Comparison of ENCODE assay signal across 22 cellular contexts in the genomic region with DNA sequence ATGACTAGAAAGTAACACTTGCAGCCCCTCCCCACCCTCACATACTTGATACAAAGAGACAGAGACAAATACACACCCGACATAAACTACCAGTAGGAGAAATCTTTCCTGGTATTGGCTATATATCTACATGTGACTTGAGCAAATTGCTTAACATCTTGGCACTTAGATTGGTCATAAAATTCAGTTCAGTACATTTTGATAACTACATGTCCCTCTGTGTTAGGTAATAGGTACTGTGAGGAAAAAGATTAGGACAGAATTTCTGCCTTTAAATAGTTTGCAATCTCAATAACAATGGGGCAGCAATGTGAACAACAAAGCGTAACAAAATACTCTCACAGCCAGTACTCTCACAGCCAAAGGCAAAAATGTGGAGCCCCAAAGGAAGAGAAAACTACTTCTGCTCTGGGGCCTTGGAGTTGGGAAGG.
"Had no signal": no experiment of that assay in that cellular context is flagged by ENCODE, and none has a peak within 500 bp of the region (broad histone marks: within the 10 kb centered on the region; RNA-seq: fewer than 3 reads in every experiment).

No MANE protein-coding gene starts in this region.

- ATAC-seq: activated CD8-positive, alpha-beta memory T cell treated with anti-CD3 and anti-CD28 coated beads, Interleukin-2, amount 10 ng/mL, durations not matched to agents 7 days and 5 days; body of pancreas; effector memory CD8-positive, alpha-beta T cell; heart right ventricle; T-cell had no signal

- H3K9me3 ChIP-seq: body of pancreas, esophagus squamous epithelium, neutrophil, tibial nerve had no signal

- H3K27ac ChIP-seq: body of pancreas, esophagus squamous epithelium, heart right ventricle, left ventricle myocardium inferior, neutrophil, parathyroid adenoma, tibial nerve had no signal

- H3K4me3 ChIP-seq: body of pancreas, esophagus squamous epithelium, heart right ventricle, left ventricle myocardium inferior, tibial nerve had no signal

- H2AFZ ChIP-seq: parathyroid adenoma had no signal

- H3K4me3 Mint-ChIP-seq: activated B cell treated with CpG ODN at 0.5 μM for 24 hours; activated CD4-positive, alpha-beta memory T cell treated with anti-CD3 and anti-CD28 coated beads, Interleukin-2, amount 10 ng/mL, durations not matched to agents 7 days and 5 days; activated CD8-positive, alpha-beta memory T cell treated with anti-CD3 and anti-CD28 coated beads, Interleukin-2, amount 10 ng/mL, durations not matched to agents 7 days and 5 days; activated naive CD8-positive, alpha-beta T cell treated with anti-CD3 and anti-CD28 coated beads for 36 hours; effector memory CD8-positive, alpha-beta T cell; T-cell had no signal

- H3K27ac Mint-ChIP-seq: activated B cell treated with CpG ODN at 0.5 μM for 24 hours; activated CD4-positive, alpha-beta memory T cell treated with anti-CD3 and anti-CD28 coated beads, Interleukin-2, amount 10 ng/mL, durations not matched to agents 7 days and 5 days; activated CD8-positive, alpha-beta memory T cell treated with anti-CD3 and anti-CD28 coated beads, Interleukin-2, amount 10 ng/mL, durations not matched to agents 7 days and 5 days; activated naive CD8-positive, alpha-beta T cell treated with anti-CD3 and anti-CD28 coated beads for 36 hours; effector memory CD8-positive, alpha-beta T cell; T-cell had no signal

- FAIRE-seq: urothelium cell line had no signal

- H3K36me3 Mint-ChIP-seq: activated naive CD8-positive, alpha-beta T cell treated with anti-CD3 and anti-CD28 coated beads for 36 hours; T-cell had no signal

- H3K9ac ChIP-seq: parathyroid adenoma had no signal

- H3K36me3 ChIP-seq: esophagus squamous epithelium, heart right ventricle, left ventricle myocardium inferior, neutrophil, tibial nerve had no signal

- DNase-seq: activated B cell treated with CpG ODN at 0.5 μM for 24 hours; activated CD4-positive, alpha-beta memory T cell treated with anti-CD3 and anti-CD28 coated beads, Interleukin-2, amount 10 ng/mL, durations not matched to agents 7 days and 5 days; activated CD4-positive, alpha-beta T cell treated with anti-CD3 and anti-CD28 coated beads for 4 hours; activated CD8-positive, alpha-beta memory T cell treated with anti-CD3 and anti-CD28 coated beads, Interleukin-2, amount 10 ng/mL, durations not matched to agents 7 days and 5 days; activated naive CD4-positive, alpha-beta T cell; activated naive CD8-positive, alpha-beta T cell treated with anti-CD3 and anti-CD28 coated beads for 36 hours; body of pancreas; dermis blood vessel endothelial cell; effector memory CD8-positive, alpha-beta T cell; esophagus squamous epithelium; heart right ventricle; left ventricle myocardium inferior; mammary epithelial cell; stimulated activated CD4-positive, alpha-beta T cell treated with anti-CD3 and anti-CD28 coated beads, Interleukin-12 subunit alpha, Interleukin-12 subunit beta, amount 100 ng/mL, for 4 hours; stimulated activated CD4-positive, alpha-beta T cell treated with anti-CD3 and anti-CD28 coated beads, Interleukin-1b, Interleukin-23, amount 100 ng/mL, for 48 hours; stimulated activated CD8-positive, alpha-beta memory T cell treated with anti-CD3 and anti-CD28 coated beads, Interleukin-4, amount 100 ng/mL, for 48 hours; stimulated activated naive CD4-positive, alpha-beta T cell treated with Interleukin-2 at 50 U/mL for 16 hours; T-cell had no signal

- H3K9me3 Mint-ChIP-seq: activated B cell treated with CpG ODN at 0.5 μM for 24 hours; activated naive CD8-positive, alpha-beta T cell treated with anti-CD3 and anti-CD28 coated beads for 36 hours; effector memory CD8-positive, alpha-beta T cell had no signal

- H3K4me1 Mint-ChIP-seq: activated B cell treated with CpG ODN at 0.5 μM for 24 hours; activated CD8-positive, alpha-beta memory T cell treated with anti-CD3 and anti-CD28 coated beads, Interleukin-2, amount 10 ng/mL, durations not matched to agents 7 days and 5 days; activated naive CD8-positive, alpha-beta T cell treated with anti-CD3 and anti-CD28 coated beads for 36 hours had no signal

- H3K4me1 ChIP-seq: body of pancreas, heart right ventricle, left ventricle myocardium inferior, parathyroid adenoma had no signal

- H3K27me3 Mint-ChIP-seq: activated B cell treated with CpG ODN at 0.5 μM for 24 hours; activated CD4-positive, alpha-beta memory T cell treated with anti-CD3 and anti-CD28 coated beads, Interleukin-2, amount 10 ng/mL, durations not matched to agents 7 days and 5 days; activated CD8-positive, alpha-beta memory T cell treated with anti-CD3 and anti-CD28 coated beads, Interleukin-2, amount 10 ng/mL, durations not matched to agents 7 days and 5 days; effector memory CD8-positive, alpha-beta T cell had no signal

- H3K27me3 ChIP-seq: body of pancreas, esophagus squamous epithelium, heart right ventricle, neutrophil, tibial nerve had no signal
